Comparison of ENCODE assay signal across 18 cellular contexts in the genomic region with DNA sequence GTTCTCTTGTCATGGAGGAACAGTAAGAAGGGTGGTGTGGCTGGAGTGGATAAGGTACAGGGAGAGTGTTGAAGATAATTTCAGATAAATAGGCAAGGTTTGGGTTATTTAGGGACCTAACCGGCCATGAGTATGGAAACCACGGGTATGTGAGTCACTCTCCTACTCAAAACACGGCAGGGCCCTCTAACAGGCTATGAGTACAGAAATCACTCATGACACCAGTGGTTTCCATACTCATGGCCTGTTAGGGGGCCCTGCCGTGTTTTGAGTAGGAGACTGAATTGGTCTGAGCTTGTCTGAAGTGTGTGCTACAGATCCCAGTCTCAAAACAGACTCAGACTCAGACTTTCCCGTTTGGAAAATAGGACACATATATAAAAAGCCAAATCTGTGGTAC.
"Had no signal": no experiment of that assay in that cellular context is flagged by ENCODE, and none has a peak within 500 bp of the region (broad histone marks: within the 10 kb centered on the region; RNA-seq: fewer than 3 reads in every experiment).

No MANE protein-coding gene starts in this region.

- H3K4me1 Mint-ChIP-seq: activated CD8-positive, alpha-beta memory T cell treated with anti-CD3 and anti-CD28 coated beads, Interleukin-2, amount 10 ng/mL, durations not matched to agents 7 days and 5 days had no signal

- H3K36me3 Mint-ChIP-seq: activated CD8-positive, alpha-beta memory T cell treated with anti-CD3 and anti-CD28 coated beads, Interleukin-2, amount 10 ng/mL, durations not matched to agents 7 days and 5 days had no signal

- H3K4me3 Mint-ChIP-seq: activated CD8-positive, alpha-beta memory T cell treated with anti-CD3 and anti-CD28 coated beads, Interleukin-2, amount 10 ng/mL, durations not matched to agents 7 days and 5 days; activated T-cell treated with anti-CD3 and anti-CD28 coated beads, Interleukin-2, amount 50 U/mL, for 24 hours had no signal

- H3K27me3 Mint-ChIP-seq: activated CD8-positive, alpha-beta memory T cell treated with anti-CD3 and anti-CD28 coated beads, Interleukin-2, amount 10 ng/mL, durations not matched to agents 7 days and 5 days; activated T-cell treated with anti-CD3 and anti-CD28 coated beads, Interleukin-2, amount 50 U/mL, for 24 hours had no signal

- ATAC-seq: activated CD8-positive, alpha-beta memory T cell treated with anti-CD3 and anti-CD28 coated beads, Interleukin-2, amount 10 ng/mL, durations not matched to agents 7 days and 5 days; left lung; right lobe of liver; upper lobe of right lung had no signal

- H3K36me3 ChIP-seq: esophagus muscularis mucosa, left lung, ovary, right lobe of liver, spleen, stomach, upper lobe of right lung had no signal

- H3K27ac ChIP-seq: esophagus muscularis mucosa, left lung, ovary, right lobe of liver, spleen, stomach, testis, upper lobe of right lung, VCaP had no signal

- H3K4me3 ChIP-seq: esophagus muscularis mucosa, left lung, ovary, right lobe of liver, spleen, stomach, testis, upper lobe of right lung had no signal

- H3K27ac Mint-ChIP-seq: activated CD8-positive, alpha-beta memory T cell treated with anti-CD3 and anti-CD28 coated beads, Interleukin-2, amount 10 ng/mL, durations not matched to agents 7 days and 5 days; activated T-cell treated with anti-CD3 and anti-CD28 coated beads, Interleukin-2, amount 50 U/mL, for 24 hours had no signal

- H3K27me3 ChIP-seq: esophagus muscularis mucosa, left lung, ovary, right lobe of liver, spleen, stomach, testis, upper lobe of right lung had no signal

- H3K4me1 ChIP-seq: esophagus muscularis mucosa, left lung, right lobe of liver, spleen, stomach, testis, upper lobe of right lung had no signal

- DNase-seq: activated CD4-positive, alpha-beta T cell treated with anti-CD3 and anti-CD28 coated beads for 1 hour; activated CD4-positive, alpha-beta T cell treated with anti-CD3 and anti-CD28 coated beads, Interleukin-2, amount 50 U/mL, for 4 hours; activated CD8-positive, alpha-beta memory T cell treated with anti-CD3 and anti-CD28 coated beads, Interleukin-2, amount 10 ng/mL, durations not matched to agents 7 days and 5 days; activated effector memory CD4-positive, alpha-beta T cell treated with Interleukin-2 at 50 U/mL for 16 hours; activated naive CD4-positive, alpha-beta T cell treated with anti-CD3 and anti-CD28 coated beads, Interleukin-2, amount 50 U/mL, for 16 hours; activated T-cell treated with anti-CD3 and anti-CD28 coated beads, Interleukin-2, amount 50 U/mL, for 24 hours; caudate nucleus; hippocampal formation; left lung; mammary epithelial cell; ovary; right lobe of liver; spleen; stomach; testis; upper lobe of right lung had no signal
